ENCODE assay signal across 6 cellular contexts in genomic region chr6:26363882-26364825, GRCh38. TPM values are rescaled to one million over a fixed set of nuclear protein-coding genes. Genes with fewer than 3 reads are reported as not detected.
DNase-seq lines count a peak whose midpoint lies in the region; ATAC-seq and TF ChIP-seq lines count a peak whose summit lies in the region.

No MANE protein-coding gene starts in this region.

- no peaks in the 10 kb centered on the region for H3K27me3 Mint-ChIP-seq in activated T-cell treated with anti-CD3 and anti-CD28 coated beads, Interleukin-2, amount 50 U/mL, for 4 hours (ENCODE audit: low read depth)

- H3K4me3 ChIP-seq in upper lobe of right lung = peak overlapping the region; percentile 61

- no peaks in the 10 kb centered on the region for H3K36me3 ChIP-seq in upper lobe of right lung

- DNase-seq in activated T-cell treated with anti-CD3 and anti-CD28 coated beads, Interleukin-2, amount 50 U/mL, for 1 hour = peak; percentile 27
- DNase-seq in activated T-cell treated with anti-CD3 and anti-CD28 coated beads, Interleukin-2, amount 50 U/mL, for 4 hours = no peak
- peak; percentile 34 for DNase-seq in fibroblast of peridontal ligament (ENCODE audit: extremely low read depth)
- DNase-seq in upper lobe of right lung = no peak
- DNase-seq in SHP77 treated with DMSO at 0.1 percent for 48 hours (lab: John Stamatoyannopoulos, UW) = no peak

- H3K4me3 Mint-ChIP-seq in activated T-cell treated with anti-CD3 and anti-CD28 coated beads, Interleukin-2, amount 50 U/mL, for 4 hours = no peak overlapping the region

- intact Hi-C loops in upper lobe of right lung (cut with DNase I) = no loop called here

- no peaks in the 10 kb centered on the region for H3K9me3 Mint-ChIP-seq in activated T-cell treated with anti-CD3 and anti-CD28 coated beads, Interleukin-2, amount 50 U/mL, for 4 hours

- H3K4me1 Mint-ChIP-seq in activated T-cell treated with anti-CD3 and anti-CD28 coated beads, Interleukin-2, amount 50 U/mL, for 4 hours (ENCODE audit: low read depth) = peaks cover 62% of the 10 kb centered on the region

- peak overlapping the region; percentile 90 for H3K27ac ChIP-seq in upper lobe of right lung

- H3K27me3 ChIP-seq in upper lobe of right lung = no peaks in the 10 kb centered on the region

- no peak for TF ChIP-seq CTCF in upper lobe of right lung (IDR thresholded peaks at IDR 0.05)

- peaks cover 12% of the 10 kb centered on the region for H3K4me1 ChIP-seq in upper lobe of right lung

- H3K36me3 Mint-ChIP-seq in activated T-cell treated with anti-CD3 and anti-CD28 coated beads, Interleukin-2, amount 50 U/mL, for 4 hours (ENCODE audit: insufficient read depth) = peaks cover 11% of the 10 kb centered on the region

- no peaks in the 10 kb centered on the region for H3K9me3 ChIP-seq in upper lobe of right lung

- no peak for ATAC-seq in activated T-cell treated with anti-CD3 and anti-CD28 coated beads, Interleukin-2, amount 50 U/mL, for 4 hours
- no peak for ATAC-seq in upper lobe of right lung
- ATAC-seq in GM19397 (IDR thresholded peaks at IDR 0.05; ENCODE audit: unreplicated experiment) = no peak

RNA-seq across cellular contexts. Expression of gene BTN3A2, which starts 0.8 kb away (rescaled TPM):
- total RNA-seq in activated T-cell treated with anti-CD3 and anti-CD28 coated beads, Interleukin-2, amount 50 U/mL, for 4 hours = 10 to 100 TPM; 24.9 to 41.2 (median 31.0) TPM
- total RNA-seq in upper lobe of right lung = 65.2 TPM

RNA-seq across cellular contexts. Expression of gene BTN2A2, which starts 18.8 kb away (rescaled TPM):
- 10 to 100 TPM in 1 of 3 donors, 1 to 10 TPM in 2; 9.0 to 10.3 (median 9.0) TPM for total RNA-seq in activated T-cell treated with anti-CD3 and anti-CD28 coated beads, Interleukin-2, amount 50 U/mL, for 4 hours
- 25.6 TPM for total RNA-seq in upper lobe of right lung

RNA-seq across cellular contexts. Expression of gene BTN3A1, which starts 37.9 kb away (rescaled TPM):
- total RNA-seq in activated T-cell treated with anti-CD3 and anti-CD28 coated beads, Interleukin-2, amount 50 U/mL, for 4 hours = 10 to 100 TPM in 2 of 3 donors, 1 to 10 TPM in 1; 9.1 to 11.9 (median 10.8) TPM
- 52.2 TPM for total RNA-seq in upper lobe of right lung

Comparison
In these comparisons a context has a peak if more than half of its experiments do, and no peak if none do; other contexts are left out.
1. DNase-seq: peak in activated T-cell treated with anti-CD3 and anti-CD28 coated beads, Interleukin-2, amount 50 U/mL, for 1 hour (single experiment) and fibroblast of peridontal ligament (single experiment); none in activated T-cell treated with anti-CD3 and anti-CD28 coated beads, Interleukin-2, amount 50 U/mL, for 4 hours (single experiment), upper lobe of right lung (single experiment) and SHP77 treated with DMSO at 0.1 percent for 48 hours (single experiment).